24 cellular contexts compared by ENCODE assay signal in genomic region chr21:41848971-41849580, GRCh38. TPM values are rescaled to one million over a fixed set of nuclear protein-coding genes. Genes with fewer than 3 reads are reported as not detected.
DNase-seq lines count a peak whose midpoint lies in the region; ATAC-seq and TF ChIP-seq lines count a peak whose summit lies in the region.
"Had no signal": no experiment of that assay in that cellular context is flagged by ENCODE, and none has a peak within 500 bp of the region (broad histone marks: within the 10 kb centered on the region; RNA-seq: fewer than 3 reads in every experiment).

No MANE protein-coding gene starts in this region.

- H3K9ac ChIP-seq in endodermal cell (ENCODE audit: extremely low read depth, low read length, poor library complexity, severe bottlenecking) = no peak overlapping the region

- H3K9me3 Mint-ChIP-seq in endodermal cell (no peaks in the 10 kb centered on the region), chondrocyte (ENCODE audit: low read depth) (no peaks in the 10 kb centered on the region)
- H3K9me3 Mint-ChIP-seq: CD4-positive, alpha-beta T cell had no signal

- H3K9me3 ChIP-seq in endodermal cell (ENCODE audit: control insufficient read depth, low read length) (no peaks in the 10 kb centered on the region), osteoblast (ENCODE audit: low read depth, low read length) (no peaks in the 10 kb centered on the region)
- H3K9me3 ChIP-seq: BE2C, Caco-2 had no signal

- 87% methylated on average over 14 to 15 of the region's 15 CpGs for WGBS in endodermal cell (ENCODE audit: insufficient coverage in 1 of 2, insufficient read length in 1 of 2), 2 experiments

- no peaks in the 10 kb centered on the region for H3K27me3 ChIP-seq in endodermal cell (ENCODE audit: control insufficient read depth, insufficient read depth, low read length, poor library complexity, severe bottlenecking)
- no peaks in the 10 kb centered on the region for H3K27me3 ChIP-seq in osteoblast (ENCODE audit: insufficient read depth, low read length)
- H3K27me3 ChIP-seq: BE2C had no signal

- H2AFZ ChIP-seq in osteoblast (ENCODE audit: low read length) = no peak overlapping the region

- H3K27ac Mint-ChIP-seq in endodermal cell (peak overlapping the region; percentile 0), chondrocyte (ENCODE audit: unreplicated experiment) (no peak overlapping the region)
- H3K27ac Mint-ChIP-seq: CD4-positive, alpha-beta T cell had no signal

- H3K36me3 Mint-ChIP-seq in endodermal cell (ENCODE audit: low read depth) (peaks cover 16% of the 10 kb centered on the region), chondrocyte (ENCODE audit: low read depth) (peaks cover 7% of the 10 kb centered on the region)

- no peaks in the 10 kb centered on the region for H3K27me3 Mint-ChIP-seq in endodermal cell (ENCODE audit: insufficient read depth)
- no peaks in the 10 kb centered on the region for H3K27me3 Mint-ChIP-seq in chondrocyte (ENCODE audit: low read depth)
- H3K27me3 Mint-ChIP-seq: CD4-positive, alpha-beta T cell had no signal

- H3K4me1 Mint-ChIP-seq in endodermal cell (no peaks in the 10 kb centered on the region), chondrocyte (ENCODE audit: low read depth) (peaks cover 1% of the 10 kb centered on the region)

- H3K27ac ChIP-seq in C4-2B (peak overlapping the region; percentile 4; the same call in 1 of the 2 replicates), endodermal cell (ENCODE audit: low read depth, low read length) (no peak overlapping the region), osteoblast (ENCODE audit: low read depth, low read length) (no peak overlapping the region)
- H3K27ac ChIP-seq: HL-60 had no signal

- H3K4me3 Mint-ChIP-seq in endodermal cell (no peak overlapping the region), chondrocyte (ENCODE audit: unreplicated experiment) (no peak overlapping the region)
- H3K4me3 Mint-ChIP-seq: CD4-positive, alpha-beta T cell had no signal

- H3K36me3 ChIP-seq in endodermal cell (ENCODE audit: control insufficient read depth, insufficient read depth, low read length) = peaks cover 23% of the 10 kb centered on the region
- H3K36me3 ChIP-seq in osteoblast (ENCODE audit: insufficient read depth, low read length) = peaks cover 9% of the 10 kb centered on the region

- DNase-seq in ELF-1 (ENCODE audit: low read depth, low spot score) (peak; percentile 29), endodermal cell (no peak), osteoblast (ENCODE audit: insufficient read length, low spot score, missing footprints) (peak; percentile 23), chondrocyte (ENCODE audit: low spot score) (no peak), HK-2 (ENCODE audit: unreplicated experiment) (no peak)
- DNase-seq: BE2C; Caco-2; CD4-positive, alpha-beta T cell; DND-41; GOT3; HCEC 1CT; KBM-7; NCI-H1092; NCI-H1436; NCI-H1930; NCI-H2227 treated with DMSO at 0.1 percent for 48 hours; NCI-H510A; NK-92 treated with Interleukin-12 subunit alpha and Interleukin-12 subunit beta, amount 100 ng/mL, for 24 hours; OCI-M1; SW 1271 had no signal

- no peak overlapping the region for H3K4me2 ChIP-seq in osteoblast (ENCODE audit: insufficient read depth, low read length)

- H3K4me1 ChIP-seq in endodermal cell (ENCODE audit: control insufficient read depth, insufficient read depth, low read length) (no peaks in the 10 kb centered on the region), osteoblast (ENCODE audit: insufficient read depth, low read length) (no peaks in the 10 kb centered on the region)
- H3K4me1 ChIP-seq: BE2C, Caco-2 had no signal

- no peaks in the 10 kb centered on the region for H4K20me1 ChIP-seq in osteoblast (ENCODE audit: insufficient read depth, low read length)

- no peak for TF ChIP-seq CTCF in C4-2B (conservative IDR thresholded peaks at IDR 0.05)
- TF ChIP-seq CTCF in endodermal cell (conservative IDR thresholded peaks at IDR 0.05) = no peak
- no peak for TF ChIP-seq CTCF in osteoblast (IDR thresholded peaks at IDR 0.05; ENCODE audit: extremely low read depth, low read depth, low read length)
- TF ChIP-seq CTCF in chondrocyte (IDR thresholded peaks at IDR 0.05) = no peak

- H3K4me3 ChIP-seq in endodermal cell (ENCODE audit: low read length) (no peak overlapping the region), osteoblast (ENCODE audit: insufficient read depth, low read length) (no peak overlapping the region)

- H3K79me2 ChIP-seq in osteoblast (ENCODE audit: insufficient read depth, low read length) = no peaks in the 10 kb centered on the region

- no peak for ATAC-seq in GM19452 (IDR thresholded peaks at IDR 0.05; ENCODE audit: unreplicated experiment)
- ATAC-seq: Right ventricle myocardium inferior had no signal

RNA-seq across cellular contexts. Expression of gene PRDM15, which starts 30.1 kb away (rescaled TPM):
- total RNA-seq in endodermal cell (10 to 100 TPM in 1 of 2 donors, 1 to 10 TPM in 1; 8.8 to 10.1 TPM), osteoblast (7.2 and 8.8 TPM in 2 replicates), chondrocyte (4.9 to 9.2 TPM (median 7.8 TPM) in 3 replicates)
- polyA plus RNA-seq in endodermal cell (2013, experiment 1 of 2) = 8.4 TPM
- 10.4 TPM for polyA plus RNA-seq in endodermal cell (2013, experiment 2 of 2)

Comparison
In these comparisons a context has a peak if more than half of its experiments do, and no peak if none do; other contexts are left out.
1. DNase-seq: peak in ELF-1 (single experiment) and osteoblast (single experiment); none in endodermal cell (single experiment), chondrocyte (single experiment) and HK-2 (single experiment).